30 cellular contexts compared by ENCODE assay signal in the genomic region with DNA sequence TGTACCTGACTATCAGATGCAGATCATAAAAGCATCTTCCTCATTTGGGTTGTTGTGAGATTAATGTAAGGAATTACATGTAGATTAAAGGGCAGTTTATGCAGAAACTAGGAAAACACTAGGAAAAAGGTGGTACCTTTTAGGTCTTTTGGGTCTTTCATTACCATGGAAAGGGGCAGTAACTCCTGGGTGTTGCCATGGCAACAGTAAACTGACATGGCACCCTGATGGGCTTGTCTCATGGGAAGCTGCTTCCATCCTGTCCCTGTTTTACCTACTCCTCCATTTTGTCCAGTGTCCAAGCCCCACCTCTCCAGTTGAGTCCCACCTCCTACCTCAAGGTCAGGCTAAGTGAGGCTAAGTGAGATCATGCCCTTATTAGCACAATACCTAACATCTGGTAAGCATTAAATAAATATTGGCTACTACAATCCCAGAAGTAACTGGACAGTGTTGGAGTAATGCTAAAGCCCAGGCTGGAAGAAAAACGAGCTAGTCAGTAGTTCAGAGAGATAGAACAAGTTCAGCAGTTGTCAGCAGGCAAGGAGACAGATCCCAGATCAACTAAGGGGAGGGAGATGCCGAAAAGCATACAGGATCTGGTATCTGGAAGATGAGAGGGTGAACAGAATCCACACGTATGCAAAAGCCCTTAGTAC.
DNase-seq lines count a peak whose midpoint lies in the region; ATAC-seq and TF ChIP-seq lines count a peak whose summit lies in the region.
"Had no signal": no experiment of that assay in that cellular context is flagged by ENCODE, and none has a peak within 500 bp of the region (broad histone marks: within the 10 kb centered on the region; RNA-seq: fewer than 3 reads in every experiment).

No MANE protein-coding gene starts in this region.

- no peak overlapping the region for H3K4me3 Mint-ChIP-seq in CD8-positive, alpha-beta T cell
- H3K4me3 Mint-ChIP-seq: activated T-cell treated with anti-CD3 and anti-CD28 coated beads, Interleukin-2, amount 50 U/mL, for 72 hours; CD4-positive, alpha-beta memory T cell; naive thymus-derived CD8-positive, alpha-beta T cell had no signal

- CTCF ChIA-PET in CD8-positive, alpha-beta T cell (lab: Charles Lee) = no interaction called here

- no peak overlapping the region for H3K27ac ChIP-seq in CD8-positive, alpha-beta T cell (ENCODE audit: low read depth, low read length)
- H3K27ac ChIP-seq in SJCRH30 = no peak overlapping the region
- H3K27ac ChIP-seq: epithelial cell of prostate, psoas muscle, skin epidermis, stomach, thyroid gland, vagina had no signal

- peak; percentile 89 for ATAC-seq in SK-N-SH treated with all-trans-retinoic acid at 6 μM for 48 hours
- ATAC-seq in left cardiac atrium = peak; percentile 23 to 71
- ATAC-seq in sciatic nerve = peak; percentile 79
- no peak for ATAC-seq in CD8-positive, alpha-beta T cell
- ATAC-seq: activated T-cell treated with anti-CD3 and anti-CD28 coated beads, Interleukin-2, amount 50 U/mL, for 72 hours; naive thymus-derived CD8-positive, alpha-beta T cell; PC-3; psoas muscle had no signal

- intact Hi-C loops in left cardiac atrium (cut with DNase I) (no loop called here), sciatic nerve (cut with DNase I) (loop anchor here (5.0 kb wide), 1 partner anchor 1199 kb away; no protein-coding TSS in a partner anchor)
- intact Hi-C loops in CD8-positive, alpha-beta T cell (cut with DNase I, micrococcal nuclease) = no loop called here

- H3K27me3 ChIP-seq in CD8-positive, alpha-beta T cell (ENCODE audit: insufficient read depth, low read length) = no peaks in the 10 kb centered on the region
- no peaks in the 10 kb centered on the region for H3K27me3 ChIP-seq in SJCRH30
- H3K27me3 ChIP-seq: stomach, thyroid gland, vagina had no signal

- no peaks in the 10 kb centered on the region for H3K36me3 ChIP-seq in CD8-positive, alpha-beta T cell (ENCODE audit: insufficient read depth, low read length)
- H3K36me3 ChIP-seq in SJCRH30 = no peaks in the 10 kb centered on the region
- H3K36me3 ChIP-seq: stomach, thyroid gland, vagina had no signal

- DNase-seq in NCI-H748 (lab: John Stamatoyannopoulos, UW; ENCODE audit: unreplicated experiment) (peak; percentile 26), NCI-H748 treated with DMSO at 0.1 percent for 48 hours (lab: John Stamatoyannopoulos, UW) (no peak), left cardiac atrium (no peak), sciatic nerve (ENCODE audit: low spot score) (no peak), dedifferentiated amniotic fluid mesenchymal stem cell (ENCODE audit: extremely low spot score) (no peak), SJCRH30 (no peak)
- DNase-seq in CD8-positive, alpha-beta T cell = no peak
- DNase-seq: activated CD4-positive, alpha-beta T cell treated with anti-CD3 and anti-CD28 coated beads, Interleukin-2, amount 50 U/mL, for 1 hour; activated naive CD4-positive, alpha-beta T cell; activated T-cell treated with anti-CD3 and anti-CD28 coated beads, Interleukin-2, amount 50 U/mL, for 72 hours; AML-193; CD4-positive, alpha-beta memory T cell; DMS153; HCEC 1CT; Karpas-422; naive thymus-derived CD8-positive, alpha-beta T cell; NCI-H1417 treated with DMSO at 0.1 percent for 48 hours; NK-92 treated with Interleukin-12 subunit alpha and Interleukin-12 subunit beta, amount 100 ng/mL, for 24 hours; occipital lobe; PC-3; psoas muscle; SHP77; stimulated activated CD8-positive, alpha-beta memory T cell treated with anti-CD3 and anti-CD28 coated beads, Interleukin-4, amount 100 ng/mL, for 48 hours; stomach; T1000; thyroid gland had no signal

- POLR2A ChIA-PET in CD8-positive, alpha-beta T cell (lab: Charles Lee) = no interaction called here

- no peaks in the 10 kb centered on the region for H3K9me3 ChIP-seq in CD8-positive, alpha-beta T cell (ENCODE audit: low read length)
- no peaks in the 10 kb centered on the region for H3K9me3 ChIP-seq in SJCRH30 (replicated peaks)
- H3K9me3 ChIP-seq: psoas muscle, thyroid gland, vagina had no signal

- no peak for TF ChIP-seq CTCF in CD8-positive, alpha-beta T cell (IDR thresholded peaks at IDR 0.05)

- H3K4me3 ChIP-seq in CD8-positive, alpha-beta T cell (ENCODE audit: low read depth, low read length) = no peak overlapping the region
- no peak overlapping the region for H3K4me3 ChIP-seq in SJCRH30
- H3K4me3 ChIP-seq: psoas muscle, skin epidermis, stomach, thyroid gland, vagina had no signal

- H3K27ac Mint-ChIP-seq in CD8-positive, alpha-beta T cell = no peak overlapping the region
- H3K27ac Mint-ChIP-seq: activated T-cell treated with anti-CD3 and anti-CD28 coated beads, Interleukin-2, amount 50 U/mL, for 72 hours; CD4-positive, alpha-beta memory T cell; naive thymus-derived CD8-positive, alpha-beta T cell had no signal

- H3K9me3 Mint-ChIP-seq in CD8-positive, alpha-beta T cell = no peaks in the 10 kb centered on the region

- no peaks in the 10 kb centered on the region for H3K27me3 Mint-ChIP-seq in CD8-positive, alpha-beta T cell (ENCODE audit: low read depth)
- H3K27me3 Mint-ChIP-seq: CD4-positive, alpha-beta memory T cell had no signal

- no peaks in the 10 kb centered on the region for H3K36me3 Mint-ChIP-seq in CD8-positive, alpha-beta T cell
- H3K36me3 Mint-ChIP-seq: CD4-positive, alpha-beta memory T cell; naive thymus-derived CD8-positive, alpha-beta T cell had no signal

- no peaks in the 10 kb centered on the region for H3K4me1 ChIP-seq in CD8-positive, alpha-beta T cell (ENCODE audit: insufficient read depth, low read length)
- no peaks in the 10 kb centered on the region; the same call in 1 of the 2 replicates for H3K4me1 ChIP-seq in SJCRH30
- H3K4me1 ChIP-seq: psoas muscle, stomach, thyroid gland, vagina had no signal

- H3K4me1 Mint-ChIP-seq in CD8-positive, alpha-beta T cell (ENCODE audit: low read depth) = no peaks in the 10 kb centered on the region
- H3K4me1 Mint-ChIP-seq: CD4-positive, alpha-beta memory T cell; naive thymus-derived CD8-positive, alpha-beta T cell had no signal

TF ChIP-seq in SK-N-SH treated with all-trans-retinoic acid at 6 μM for 48 hours, 23 proteins besides CTCF, POLR2A, EP300 and RAD21:
- TF ChIP-seq ISL1 (CRISPR knock-in tag; IDR thresholded peaks at IDR 0.05) = peak; percentile 38
- no peak; the same call in 1 of the 2 replicates for TF ChIP-seq GLIS3 (CRISPR knock-in tag; IDR thresholded peaks at IDR 0.05)
- TF ChIP-seq, protein P1, sequence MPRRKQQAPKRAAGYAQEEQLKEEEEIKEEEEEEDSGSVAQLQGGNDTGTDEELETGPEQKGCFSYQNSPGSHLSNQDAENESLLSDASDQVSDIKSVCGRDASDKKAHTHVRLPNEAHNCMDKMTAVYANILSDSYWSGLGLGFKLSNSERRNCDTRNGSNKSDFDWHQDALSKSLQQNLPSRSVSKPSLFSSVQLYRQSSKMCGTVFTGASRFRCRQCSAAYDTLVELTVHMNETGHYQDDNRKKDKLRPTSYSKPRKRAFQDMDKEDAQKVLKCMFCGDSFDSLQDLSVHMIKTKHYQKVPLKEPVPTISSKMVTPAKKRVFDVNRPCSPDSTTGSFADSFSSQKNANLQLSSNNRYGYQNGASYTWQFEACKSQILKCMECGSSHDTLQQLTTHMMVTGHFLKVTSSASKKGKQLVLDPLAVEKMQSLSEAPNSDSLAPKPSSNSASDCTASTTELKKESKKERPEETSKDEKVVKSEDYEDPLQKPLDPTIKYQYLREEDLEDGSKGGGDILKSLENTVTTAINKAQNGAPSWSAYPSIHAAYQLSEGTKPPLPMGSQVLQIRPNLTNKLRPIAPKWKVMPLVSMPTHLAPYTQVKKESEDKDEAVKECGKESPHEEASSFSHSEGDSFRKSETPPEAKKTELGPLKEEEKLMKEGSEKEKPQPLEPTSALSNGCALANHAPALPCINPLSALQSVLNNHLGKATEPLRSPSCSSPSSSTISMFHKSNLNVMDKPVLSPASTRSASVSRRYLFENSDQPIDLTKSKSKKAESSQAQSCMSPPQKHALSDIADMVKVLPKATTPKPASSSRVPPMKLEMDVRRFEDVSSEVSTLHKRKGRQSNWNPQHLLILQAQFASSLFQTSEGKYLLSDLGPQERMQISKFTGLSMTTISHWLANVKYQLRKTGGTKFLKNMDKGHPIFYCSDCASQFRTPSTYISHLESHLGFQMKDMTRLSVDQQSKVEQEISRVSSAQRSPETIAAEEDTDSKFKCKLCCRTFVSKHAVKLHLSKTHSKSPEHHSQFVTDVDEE (CRISPR knock-in tag; IDR thresholded peaks at IDR 0.05) = 0 out of 2 replicates have a peak, but pooled peaks have one; percentile 31
- TF ChIP-seq ZNF565 (CRISPR knock-in tag; conservative IDR thresholded peaks at IDR 0.05; ENCODE audit: low read depth) = no peak
- peak; percentile 77 for TF ChIP-seq TCF4 (CRISPR knock-in tag; IDR thresholded peaks at IDR 0.05; ENCODE audit: borderline replicate concordance)
